Comparison of ENCODE assay signal across 8 cellular contexts in the genomic region with DNA sequence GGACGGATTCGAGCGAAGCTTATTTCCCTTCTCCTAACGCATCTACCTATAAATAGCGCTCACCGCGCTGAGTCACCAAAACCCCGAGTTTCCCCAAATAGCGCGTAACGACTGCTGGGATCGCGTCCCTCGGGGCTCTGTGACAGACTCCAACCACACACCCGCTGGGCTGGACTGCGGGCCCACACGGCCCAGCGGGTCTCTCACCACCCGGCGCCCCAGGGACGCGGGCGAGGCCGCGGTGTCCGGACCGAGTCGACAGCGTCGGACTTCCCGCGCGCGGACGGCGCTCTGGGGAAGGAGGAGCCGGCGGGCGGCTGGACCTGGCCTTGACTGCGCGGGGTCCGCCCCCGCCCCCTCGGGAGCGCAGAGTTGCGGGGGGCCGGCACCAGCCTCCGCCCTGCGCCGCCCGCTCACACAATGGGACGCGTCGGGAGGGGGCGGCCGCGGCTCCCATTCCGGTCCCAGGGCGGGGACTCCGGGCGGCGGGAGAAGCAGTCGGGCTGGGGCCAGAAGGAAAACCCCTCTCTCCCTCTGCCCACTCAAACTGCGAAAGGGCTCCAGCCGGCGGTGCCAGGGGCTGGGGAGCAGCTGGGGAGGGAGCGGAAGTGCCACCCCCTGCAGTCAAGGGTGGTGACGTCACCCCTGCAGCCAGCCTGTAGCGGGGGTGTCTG.
DNase-seq lines count a peak whose midpoint lies in the region; ATAC-seq, FAIRE-seq and TF ChIP-seq lines count a peak whose summit lies in the region.

No MANE protein-coding gene starts in this region.

- H3K27ac ChIP-seq in CD8-positive, alpha-beta memory T cell (ENCODE audit: low read depth, low read length): peak overlapping the region; percentile 95
- H3K27ac ChIP-seq in endothelial cell of umbilical vein (ENCODE audit: insufficient read depth, low read depth, low read length): peak overlapping the region; percentile 93

- POLR2A ChIA-PET in CD8-positive, alpha-beta memory T cell (lab: Charles Lee): interaction anchor here (0.6 to 5.0 kb wide), 24 partner anchors 10 to 787 kb away, joined by 3 to 139 read pairs (median 4); partner anchors contain the start of genes PHF11, RNASEH2B and TRIM13
- POLR2A ChIA-PET in endothelial cell of umbilical vein (lab: Charles Lee): interaction anchor here (0.7 to 1.7 kb wide), 5 partner anchors 8 to 329 kb away, joined by 3 to 9 read pairs (median 4); partner anchors contain the start of gene TRIM13

- peak overlapping the region; percentile 89 to 94 (median 92) for H3K4me3 Mint-ChIP-seq in CD8-positive, alpha-beta memory T cell

- H3K9ac ChIP-seq in NT2/D1 (ENCODE audit: insufficient read length, low read depth): peak overlapping the region; percentile 50
- peak overlapping the region; percentile 82 for H3K9ac ChIP-seq in endothelial cell of umbilical vein (replicated peaks; ENCODE audit: extremely low read depth, insufficient read depth, low read length)

- H3K27ac Mint-ChIP-seq in CD8-positive, alpha-beta memory T cell: peak overlapping the region; percentile 95 to 99 (median 98)

- peak overlapping the region; percentile 77 for H3K4me3 ChIP-seq in CD8-positive, alpha-beta memory T cell (ENCODE audit: low read length)
- peak overlapping the region; percentile 37 for H3K4me3 ChIP-seq in NT2/D1 (ENCODE audit: insufficient read length, low read depth)
- H3K4me3 ChIP-seq in endothelial cell of umbilical vein (replicated peaks in 1 of 3; ENCODE audit: insufficient read depth in 1 of 3, low read depth in 1 of 3, low read length in 3 of 3): peak overlapping the region; percentile 68 to 91 (median 75)
- peak overlapping the region; percentile 97 for H3K4me3 ChIP-seq in mononuclear cell (ENCODE audit: low read length)

- peaks cover 0 to 2% (median 0%) of the 10 kb centered on the region in 5 donors for H3K9me3 Mint-ChIP-seq in CD8-positive, alpha-beta memory T cell

- dilution Hi-C loops in endothelial cell of umbilical vein (cut with MboI; ENCODE audit: extremely low pct_ligation_motif_present, low sequenced_read_pairs): no loop called here

- peaks cover 46% of the 10 kb centered on the region for H3K4me1 ChIP-seq in CD8-positive, alpha-beta memory T cell (ENCODE audit: insufficient read depth, low read length)
- H3K4me1 ChIP-seq in NT2/D1 (ENCODE audit: insufficient read depth, insufficient read length) (peaks cover 2% of the 10 kb centered on the region), endothelial cell of umbilical vein (ENCODE audit: control insufficient read depth, extremely low read depth, insufficient read depth, low read length) (peaks cover 8% of the 10 kb centered on the region), mononuclear cell (ENCODE audit: insufficient read depth, low read length) (peaks cover 60% of the 10 kb centered on the region)

- no peaks in the 10 kb centered on the region for H3K36me3 ChIP-seq in CD8-positive, alpha-beta memory T cell (ENCODE audit: insufficient read depth, low read length)
- no peaks in the 10 kb centered on the region for H3K36me3 ChIP-seq in NT2/D1 (ENCODE audit: insufficient read depth, insufficient read length, low read length)
- H3K36me3 ChIP-seq in endothelial cell of umbilical vein (ENCODE audit: control insufficient read depth in 2 of 2, extremely low read depth in 1 of 2, insufficient read depth in 2 of 2, low read length in 2 of 2): no peaks in the 10 kb centered on the region

- no peak for TF ChIP-seq CTCF in endothelial cell of umbilical vein (IDR thresholded peaks at IDR 0.05; ENCODE audit: extremely low read depth in 1 of 2, insufficient read depth in 1 of 2, low read depth in 1 of 2, low read length in 2 of 2)

- H3K9me3 ChIP-seq in CD8-positive, alpha-beta memory T cell (ENCODE audit: low read length): no peaks in the 10 kb centered on the region
- H3K9me3 ChIP-seq in NT2/D1 (ENCODE audit: insufficient read depth, low read length): no peaks in the 10 kb centered on the region
- no peaks in the 10 kb centered on the region for H3K9me3 ChIP-seq in endothelial cell of umbilical vein (replicated peaks; ENCODE audit: control insufficient read depth, insufficient read depth, low read length)
- no peaks in the 10 kb centered on the region for H3K9me3 ChIP-seq in mononuclear cell (ENCODE audit: low read depth, low read length)

- H3K79me2 ChIP-seq in endothelial cell of umbilical vein (ENCODE audit: control insufficient read depth, insufficient read depth, low read length): no peaks in the 10 kb centered on the region

- BruUV-seq in endothelial cell of umbilical vein (replicated peaks; lab: Mats Ljungman, UMichigan): TSS peak; percentile 66

- DNase-seq in CD8-positive, alpha-beta memory T cell: peak; percentile 62 to 85 (median 75)
- peak; percentile 88 for DNase-seq in HK-2 (ENCODE audit: unreplicated experiment)
- no peak for DNase-seq in NT2/D1 (ENCODE audit: low read depth, low spot score)
- peak; percentile 56 for DNase-seq in activated T-cell treated with anti-CD3 and anti-CD28 coated beads for 1 hour (ENCODE audit: low read depth)
- peak; percentile 95 for DNase-seq in endothelial cell of umbilical vein (ENCODE audit: low read depth, low spot score)
- peak; percentile 62 to 65 for DNase-seq in stimulated activated CD8-positive, alpha-beta memory T cell treated with anti-CD3 and anti-CD28 coated beads, Interleukin-7, amount 100 ng/mL, for 4 hours (ENCODE audit: low read depth in 2 of 2)

- peak; percentile 88 for FAIRE-seq in endothelial cell of umbilical vein (lab: Jason Lieb, UNC)

- peaks cover 0 to 15% (median 3%) of the 10 kb centered on the region in 3 donors for H3K36me3 Mint-ChIP-seq in CD8-positive, alpha-beta memory T cell

- CTCF ChIA-PET in CD8-positive, alpha-beta memory T cell (lab: Charles Lee): interaction anchor here (0.7 to 9.2 kb wide), 12 partner anchors 9 to 787 kb away, joined by 3 to 133 read pairs (median 4); partner anchors contain the start of genes KPNA3, RNASEH2B, SPRYD7 and TRIM13
- CTCF ChIA-PET in endothelial cell of umbilical vein (lab: Charles Lee): interaction anchor here (0.6 to 6.8 kb wide), 11 partner anchors 7 to 788 kb away, joined by 3 to 58 read pairs (median 4); partner anchors contain the start of gene TRIM13

- ATAC-seq in GM19463 (IDR thresholded peaks at IDR 0.05; ENCODE audit: unreplicated experiment): peak; percentile 67

- peak overlapping the region; percentile 97 for H3K4me2 ChIP-seq in endothelial cell of umbilical vein (ENCODE audit: insufficient read depth, low read length)

- peaks cover 16 to 20% of the 10 kb centered on the region in 2 donors for H3K27me3 Mint-ChIP-seq in CD8-positive, alpha-beta memory T cell

- H4K20me1 ChIP-seq in endothelial cell of umbilical vein (replicated peaks; ENCODE audit: control insufficient read depth, extremely low read depth, insufficient read depth, low read length): no peaks in the 10 kb centered on the region

- peaks cover 7% of the 10 kb centered on the region for H3K27me3 ChIP-seq in CD8-positive, alpha-beta memory T cell (ENCODE audit: insufficient read depth, low read length, poor library complexity, severe bottlenecking)
- H3K27me3 ChIP-seq in NT2/D1 (ENCODE audit: insufficient read depth, insufficient read length): peaks cover 59% of the 10 kb centered on the region
- peaks cover 4 to 7% of the 10 kb centered on the region in 2 experiments for H3K27me3 ChIP-seq in endothelial cell of umbilical vein (ENCODE audit: control insufficient read depth in 2 of 2, insufficient read depth in 2 of 2, low read length in 2 of 2)
- H3K27me3 ChIP-seq in mononuclear cell (ENCODE audit: insufficient read depth, low read length): peaks cover 15% of the 10 kb centered on the region

- peak; percentile 77 for TF ChIP-seq POLR2A in endothelial cell of umbilical vein (IDR thresholded peaks at IDR 0.05; ENCODE audit: low read depth, low read length)

- intact Hi-C loops in endothelial cell of umbilical vein (cut with micrococcal nuclease): loop anchor here (1.0 to 10.0 kb wide), 10 partner anchors 42 to 787 kb away; partner anchors contain the start of genes KPNA3, SPRYD7 and TRIM13

- H3K9me1 ChIP-seq in endothelial cell of umbilical vein (replicated peaks; ENCODE audit: control insufficient read depth, extremely low read depth, insufficient read depth, low read length): no peaks in the 10 kb centered on the region

- peak overlapping the region; percentile 79 for H2AFZ ChIP-seq in endothelial cell of umbilical vein (ENCODE audit: low read depth, low read length)

- peaks cover 48 to 70% (median 65%) of the 10 kb centered on the region in 3 donors for H3K4me1 Mint-ChIP-seq in CD8-positive, alpha-beta memory T cell

TF ChIP-seq in endothelial cell of umbilical vein, 7 proteins besides CTCF, POLR2A, EP300 and RAD21:
- TF ChIP-seq MAX (IDR thresholded peaks at IDR 0.05; ENCODE audit: insufficient read depth, insufficient read length) (no peak), JUN (IDR thresholded peaks at IDR 0.05; ENCODE audit: borderline replicate concordance, insufficient read depth, insufficient read length, low read depth) (peak; percentile 66), GATA2 (IDR thresholded peaks at IDR 0.05; ENCODE audit: insufficient read depth, insufficient read length, low read depth, low read length) (no peak), FOS (IDR thresholded peaks at IDR 0.05; ENCODE audit: borderline replicate concordance, insufficient read depth, low read length) (peak; percentile 46), MYC (IDR thresholded peaks at IDR 0.05; ENCODE audit: low read depth, low read length) (peak; percentile 9), POLR2AphosphoS5 (IDR thresholded peaks at IDR 0.05; ENCODE audit: insufficient read depth, low read depth, low read length) (peak; percentile 82)

Comparison
In these comparisons a context has a peak if more than half of its experiments do, and no peak if none do; other contexts are left out.
1. H3K4me3 ChIP-seq: peak in every context shown above with its lines; median percentile 97 in mononuclear cell; 77 in CD8-positive, alpha-beta memory T cell; 75 in endothelial cell of umbilical vein; 37 in NT2/D1.